In genomic region chr12:122855071-122855829, GRCh38 we compare ENCODE assay signal across 23 cellular contexts.
"Had no signal": no experiment of that assay in that cellular context is flagged by ENCODE, and none has a peak within 500 bp of the region (broad histone marks: within the 10 kb centered on the region; RNA-seq: fewer than 3 reads in every experiment).

No MANE protein-coding gene starts in this region.

- H3K36me3 Mint-ChIP-seq: activated naive CD8-positive, alpha-beta T cell treated with anti-CD3 and anti-CD28 coated beads for 36 hours had no signal

- H3K4me1 ChIP-seq: colonic mucosa had no signal

- H3K4me3 Mint-ChIP-seq: activated CD4-positive, alpha-beta memory T cell treated with anti-CD3 and anti-CD28 coated beads for 36 hours; activated CD4-positive, alpha-beta T cell treated with anti-CD3 and anti-CD28 coated beads for 36 hours; activated naive CD8-positive, alpha-beta T cell treated with anti-CD3 and anti-CD28 coated beads for 36 hours; activated T-helper 1 cell treated with anti-CD3 and anti-CD28 coated beads, Interleukin-12 subunit alpha, Interleukin-12 subunit beta, Interleukin-2, Interleukin-4 antibody, amounts not matched to agents 30 ng/mL and 10 ng/mL and 1 ng/mL, durations not matched to agents 14 hours and 24 hours and 36 hours; immature natural killer cell had no signal

- H3K36me3 ChIP-seq: cardiac muscle cell, colonic mucosa had no signal

- H2AFZ ChIP-seq: parathyroid adenoma had no signal

- H3K27me3 Mint-ChIP-seq: activated CD4-positive, alpha-beta memory T cell treated with anti-CD3 and anti-CD28 coated beads for 36 hours; activated CD4-positive, alpha-beta T cell treated with anti-CD3 and anti-CD28 coated beads for 36 hours; activated naive CD8-positive, alpha-beta T cell treated with anti-CD3 and anti-CD28 coated beads for 36 hours; naive thymus-derived CD8-positive, alpha-beta T cell had no signal

- H3K9me3 ChIP-seq: colonic mucosa, esophagus muscularis mucosa, gastroesophageal sphincter, heart left ventricle, neutrophil, spleen, suprapubic skin had no signal

- H3K27me3 ChIP-seq: cardiac muscle cell, colonic mucosa, esophagus muscularis mucosa, gastroesophageal sphincter, heart left ventricle, neutrophil, spleen, suprapubic skin had no signal

- DNase-seq: activated CD4-positive, alpha-beta memory T cell treated with anti-CD3 and anti-CD28 coated beads for 36 hours; activated CD4-positive, alpha-beta T cell treated with anti-CD3 and anti-CD28 coated beads for 36 hours; activated gamma-delta T cell treated with Interleukin-2 at 50 U/mL for 16 hours; activated naive CD8-positive, alpha-beta T cell treated with anti-CD3 and anti-CD28 coated beads for 36 hours; activated T-cell treated with anti-CD3 and anti-CD28 coated beads for 4 hours; amniotic stem cell; colonic mucosa; effector CD4-positive, alpha-beta T cell; immature natural killer cell; naive thymus-derived CD8-positive, alpha-beta T cell; spleen; stimulated activated naive CD4-positive, alpha-beta T cell treated with Interleukin-2 at 50 U/mL for 16 hours; SW 1271; T-helper 2 cell; trophoblast cell had no signal

- H3K79me2 ChIP-seq: parathyroid adenoma had no signal

- H3K9me3 Mint-ChIP-seq: activated CD4-positive, alpha-beta memory T cell treated with anti-CD3 and anti-CD28 coated beads for 36 hours; activated naive CD8-positive, alpha-beta T cell treated with anti-CD3 and anti-CD28 coated beads for 36 hours; activated T-helper 1 cell treated with anti-CD3 and anti-CD28 coated beads, Interleukin-12 subunit alpha, Interleukin-12 subunit beta, Interleukin-2, Interleukin-4 antibody, amounts not matched to agents 30 ng/mL and 10 ng/mL and 1 ng/mL, durations not matched to agents 14 hours and 24 hours and 36 hours; immature natural killer cell; naive thymus-derived CD8-positive, alpha-beta T cell had no signal

- H3K9ac ChIP-seq: parathyroid adenoma had no signal

- ATAC-seq: activated CD4-positive, alpha-beta T cell treated with anti-CD3 and anti-CD28 coated beads for 36 hours; gastroesophageal sphincter; heart left ventricle; naive thymus-derived CD8-positive, alpha-beta T cell had no signal

- H3K27ac ChIP-seq: cardiac muscle cell, colonic mucosa, esophagus muscularis mucosa, gastroesophageal sphincter, heart left ventricle, neutrophil, parathyroid adenoma, spleen, suprapubic skin had no signal

- H3K4me1 Mint-ChIP-seq: activated CD4-positive, alpha-beta T cell treated with anti-CD3 and anti-CD28 coated beads for 36 hours; activated naive CD8-positive, alpha-beta T cell treated with anti-CD3 and anti-CD28 coated beads for 36 hours had no signal

- H3K27ac Mint-ChIP-seq: activated CD4-positive, alpha-beta memory T cell treated with anti-CD3 and anti-CD28 coated beads for 36 hours; activated CD4-positive, alpha-beta T cell treated with anti-CD3 and anti-CD28 coated beads for 36 hours; activated naive CD8-positive, alpha-beta T cell treated with anti-CD3 and anti-CD28 coated beads for 36 hours; activated T-helper 1 cell treated with anti-CD3 and anti-CD28 coated beads, Interleukin-12 subunit alpha, Interleukin-12 subunit beta, Interleukin-2, Interleukin-4 antibody, amounts not matched to agents 30 ng/mL and 10 ng/mL and 1 ng/mL, durations not matched to agents 14 hours and 24 hours and 36 hours; immature natural killer cell had no signal

- H3K4me3 ChIP-seq: cardiac muscle cell, colonic mucosa, esophagus muscularis mucosa, gastroesophageal sphincter, heart left ventricle, spleen, suprapubic skin had no signal
